Comparison of ENCODE assay signal across 8 cellular contexts in the genomic region with DNA sequence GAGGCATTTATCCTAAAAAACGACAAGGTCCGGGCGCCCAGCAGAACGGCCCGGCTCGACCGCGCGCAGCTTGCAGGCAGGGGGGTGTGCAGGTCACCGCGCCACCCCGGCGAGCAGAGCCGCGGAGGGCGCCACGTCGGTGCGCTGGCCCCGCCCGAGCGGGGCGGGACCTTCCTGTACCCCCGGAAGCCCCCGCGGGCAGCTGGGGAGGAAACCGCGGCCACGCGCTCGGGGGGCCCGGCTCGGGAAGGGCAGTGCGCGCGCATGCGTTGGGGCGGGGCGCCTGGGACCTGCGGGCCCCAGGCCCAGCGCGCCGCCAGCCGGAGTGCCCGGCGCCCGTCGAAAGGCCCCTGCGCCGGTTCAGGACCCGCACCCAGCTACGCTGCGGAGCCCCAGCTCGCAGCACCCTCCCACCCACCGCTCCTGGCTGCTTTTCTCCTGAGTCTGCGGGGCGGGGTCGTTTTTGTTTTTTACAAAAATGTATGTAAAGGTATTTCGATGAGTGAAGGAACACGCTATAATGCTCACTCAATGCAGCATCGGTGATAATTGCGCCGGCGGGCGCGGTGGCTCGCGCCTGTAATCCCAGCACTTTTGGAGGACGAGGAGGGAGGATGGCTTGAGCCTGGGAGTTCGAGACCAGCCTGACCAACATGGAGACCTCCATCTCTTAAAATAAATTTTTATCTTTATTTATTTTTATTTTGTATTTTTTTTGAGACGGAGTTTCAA. TPM values are rescaled to one million over a fixed set of nuclear protein-coding genes. Genes with fewer than 3 reads are reported as not detected.
DNase-seq lines count a peak whose midpoint lies in the region; ATAC-seq, FAIRE-seq and TF ChIP-seq lines count a peak whose summit lies in the region.

No MANE protein-coding gene starts in this region.

- no peaks in the 10 kb centered on the region for H3K4me1 Mint-ChIP-seq in HFFc6 (ENCODE audit: low read depth)

- H3K27me3 ChIP-seq in left lung, result no peaks in the 10 kb centered on the region

- H3K27ac Mint-ChIP-seq in HFFc6, result no peak overlapping the region

- H3K36me3 ChIP-seq in left lung, result no peaks in the 10 kb centered on the region

- TF ChIP-seq CTCF in left lung (IDR thresholded peaks at IDR 0.05), result no peak
- no peak for TF ChIP-seq CTCF in HFFc6 (IDR thresholded peaks at IDR 0.05)

- peaks cover 6 to 11% of the 10 kb centered on the region in 2 donors for H3K4me1 ChIP-seq in left lung

- ATAC-seq in HG02885 (IDR thresholded peaks at IDR 0.05; ENCODE audit: poor library complexity, unreplicated experiment) (peak; percentile 86), left lung (peak; percentile 92)

- TF ChIP-seq POLR2A in GM12892 (IDR thresholded peaks at IDR 0.05; ENCODE audit: low read depth, low read length), result peak; percentile 60; the same call in 1 of the 2 replicates

- intact Hi-C loops in left lung (cut with DNase I), result no loop called here

- FAIRE-seq in GM12892 (lab: Jason Lieb, UNC), result peak; percentile 85

- peak overlapping the region; percentile 33 to 44 for H3K4me3 ChIP-seq in left lung

- no peaks in the 10 kb centered on the region for H3K9me3 ChIP-seq in left lung

- peak overlapping the region; percentile 67 to 69 for H3K27ac ChIP-seq in left lung

- peaks cover 10% of the 10 kb centered on the region for H3K27me3 Mint-ChIP-seq in HFFc6 (ENCODE audit: insufficient read depth)

- no peaks in the 10 kb centered on the region for H3K9me3 Mint-ChIP-seq in HFFc6

- no peaks in the 10 kb centered on the region for H3K36me3 Mint-ChIP-seq in HFFc6 (ENCODE audit: low read depth)

- DNase-seq in GM12892 (ENCODE audit: insufficient read length), result peak; percentile 93
- peak; percentile 58 to 81 (median 70) for DNase-seq in activated CD4-positive, CD25-positive, alpha-beta regulatory T cell (lab: John Stamatoyannopoulos, UW)
- peak; percentile 56 for DNase-seq in cerebellum (ENCODE audit: low spot score)
- peak; percentile 85 to 92 for DNase-seq in left lung
- peak; percentile 66 to 77 for DNase-seq in stimulated activated CD4-positive, alpha-beta T cell treated with anti-CD3 and anti-CD28 coated beads, Interleukin-4, amount 100 ng/mL, for 48 hours (ENCODE audit: low read depth in 2 of 2)
- DNase-seq in NCI-H2029 treated with DMSO at 0.1 percent for 48 hours (lab: John Stamatoyannopoulos, UW), result no peak
- DNase-seq in HFFc6, result no peak

- H3K4me3 Mint-ChIP-seq in HFFc6, result no peak overlapping the region

RNA-seq across cellular contexts. Expression of gene POMC, which starts 47.7 kb away (rescaled TPM):
- polyA plus RNA-seq in GM12892 (2012; ENCODE audit: missing spikeins), result 1.2 TPM
- total RNA-seq in cerebellum, result 0.91 TPM
- 1 to 10 TPM; 1.5 to 3.7 TPM for total RNA-seq in left lung
- not detected for total RNA-seq in HFFc6 (2021; fragmentation: NEBNext Ultra II Directional; extraction: Animal tissue kit (Norgen Biotek cat#: 25700))

Comparison
In these comparisons a context has a peak if more than half of its experiments do, and no peak if none do; other contexts are left out.
1. DNase-seq: peak in GM12892 (single experiment), activated CD4-positive, CD25-positive, alpha-beta regulatory T cell (4 of 4), cerebellum (single experiment), left lung (2 of 2) and stimulated activated CD4-positive, alpha-beta T cell treated with anti-CD3 and anti-CD28 coated beads, Interleukin-4, amount 100 ng/mL, for 48 hours (2 of 2); none in NCI-H2029 treated with DMSO at 0.1 percent for 48 hours (single experiment) and HFFc6 (single experiment).